Comparison of ENCODE assay signal across 23 cellular contexts in genomic region chr1:17679856-17680255, GRCh38.
DNase-seq lines count a peak whose midpoint lies in the region; ATAC-seq, FAIRE-seq and TF ChIP-seq lines count a peak whose summit lies in the region.
"Had no signal": no experiment of that assay in that cellular context is flagged by ENCODE, and none has a peak within 500 bp of the region (broad histone marks: within the 10 kb centered on the region; RNA-seq: fewer than 3 reads in every experiment).

No MANE protein-coding gene starts in this region.

- no peak overlapping the region for H3K27ac ChIP-seq in HepG2 (ENCODE audit: extremely low read length, insufficient read depth, low read length)
- no peak overlapping the region for H3K27ac ChIP-seq in right lobe of liver
- peak overlapping the region; percentile 14 to 36 for H3K27ac ChIP-seq in kidney (ENCODE audit: low read depth in 2 of 2, low read length in 2 of 2)
- H3K27ac ChIP-seq: BLaER1 had no signal

- H2AFZ ChIP-seq in HepG2 (ENCODE audit: low read length), result no peak overlapping the region

- H3K4me1 Mint-ChIP-seq in type B pancreatic cell (ENCODE audit: unreplicated experiment), result peaks cover 11% of the 10 kb centered on the region

- intact Hi-C loops in HepG2 (cut with micrococcal nuclease; ENCODE audit: unreplicated experiment) (no loop called here), right lobe of liver (cut with DNase I) (no loop called here), kidney (cut with DNase I) (no loop called here), mucosa of descending colon (cut with DNase I, micrococcal nuclease) (no loop called here)

- CTCF ChIA-PET in HepG2 (lab: Yijun Ruan, JAX; ENCODE audit: low intra/inter-chr PET ratio, low total read pairs), result no interaction called here

- H3K9me3 ChIP-seq in HepG2 (ENCODE audit: low read length), result no peaks in the 10 kb centered on the region
- no peaks in the 10 kb centered on the region for H3K9me3 ChIP-seq in right lobe of liver
- no peaks in the 10 kb centered on the region for H3K9me3 ChIP-seq in kidney (ENCODE audit: control insufficient read depth in 1 of 2, low read length in 2 of 2)
- H3K9me3 ChIP-seq in mucosa of descending colon, result no peaks in the 10 kb centered on the region
- H3K9me3 ChIP-seq: BE2C, BLaER1, Caco-2 had no signal

- no peaks in the 10 kb centered on the region for H3K27me3 ChIP-seq in HepG2 (ENCODE audit: control insufficient read depth in 1 of 2, insufficient read depth in 2 of 2, low read length in 2 of 2)
- no peaks in the 10 kb centered on the region for H3K27me3 ChIP-seq in right lobe of liver
- H3K27me3 ChIP-seq: BE2C, BLaER1 had no signal

- TF ChIP-seq RAD21 in HepG2 (CRISPR knock-in tag; IDR thresholded peaks at IDR 0.05), result no peak

- no peaks in the 10 kb centered on the region for H3K9me3 Mint-ChIP-seq in type B pancreatic cell
- H3K9me3 Mint-ChIP-seq: CD4-positive, alpha-beta T cell; CD8-positive, alpha-beta T cell had no signal

- H3K4me3 Mint-ChIP-seq in type B pancreatic cell, result no peak overlapping the region
- H3K4me3 Mint-ChIP-seq: CD14-positive monocyte; CD4-positive, alpha-beta T cell; CD8-positive, alpha-beta T cell had no signal

- ATAC-seq in HepG2, result no peak
- no peak for ATAC-seq in right lobe of liver
- ATAC-seq in mucosa of descending colon, result peak; percentile 12
- ATAC-seq in GM18520 (IDR thresholded peaks at IDR 0.05; ENCODE audit: unreplicated experiment), result no peak
- ATAC-seq in HG02852 (IDR thresholded peaks at IDR 0.05; ENCODE audit: unreplicated experiment), result no peak
- ATAC-seq: CD8-positive, alpha-beta T cell had no signal

- WGBS in HepG2 (ENCODE audit: low lambda C conversion rate), result 100% methylated on average over 6 of the region's 16 CpGs
- WGBS in right lobe of liver (ENCODE audit: insufficient coverage, low coverage, low lambda C conversion rate, missing lambda C conversion rate), result 97% methylated on average over 4 of the region's 16 CpGs

- peaks cover 53% of the 10 kb centered on the region for H4K20me1 ChIP-seq in HepG2 (ENCODE audit: insufficient read depth, low read length)

- TF ChIP-seq CTCF in HepG2 (CRISPR knock-in tag; IDR thresholded peaks at IDR 0.05) (no peak), right lobe of liver (IDR thresholded peaks at IDR 0.05) (no peak), kidney (IDR thresholded peaks at IDR 0.05; ENCODE audit: borderline replicate concordance, extremely low read depth, insufficient read depth) (no peak), mucosa of descending colon (IDR thresholded peaks at IDR 0.05) (no peak), type B pancreatic cell (conservative IDR thresholded peaks at IDR 0.05) (no peak)

- no peak overlapping the region for H3K4me2 ChIP-seq in HepG2 (ENCODE audit: low read depth, low read length)
- H3K4me2 ChIP-seq: BLaER1 had no signal

- no peak overlapping the region for H3K4me3 ChIP-seq in HepG2 (replicated peaks in 1 of 3; ENCODE audit: insufficient read depth in 1 of 3, low read depth in 2 of 3, low read length in 3 of 3)
- H3K4me3 ChIP-seq in right lobe of liver, result no peak overlapping the region
- no peak overlapping the region for H3K4me3 ChIP-seq in kidney (ENCODE audit: low read length in 2 of 2)
- no peak overlapping the region for H3K4me3 ChIP-seq in mucosa of descending colon
- H3K4me3 ChIP-seq: BLaER1 had no signal

- POLR2A ChIA-PET in HepG2 (lab: Yijun Ruan, JAX), result no interaction called here

- in situ Hi-C loops in HepG2 (cut with HindIII; ENCODE audit: extremely low pct_ligation_motif_present, low pct_unique_long_range_greater_than_20kb), result no loop called here

- H3K79me2 ChIP-seq in HepG2 (ENCODE audit: insufficient read depth, low read length), result no peaks in the 10 kb centered on the region

- peaks cover 7% of the 10 kb centered on the region for H3K36me3 Mint-ChIP-seq in type B pancreatic cell
- H3K36me3 Mint-ChIP-seq: CD8-positive, alpha-beta T cell had no signal

- peak overlapping the region; percentile 76 for H3K27ac Mint-ChIP-seq in type B pancreatic cell
- H3K27ac Mint-ChIP-seq: CD4-positive, alpha-beta T cell; CD8-positive, alpha-beta T cell had no signal

- TF ChIP-seq POLR2A in HepG2 (IDR thresholded peaks at IDR 0.05; ENCODE audit: insufficient read depth in 1 of 2, low read depth in 2 of 2, low read length in 2 of 2) (no peak), right lobe of liver (IDR thresholded peaks at IDR 0.05) (no peak)

- H3K9ac ChIP-seq in HepG2 (ENCODE audit: insufficient read depth, low read depth, low read length) (no peak overlapping the region), kidney (ENCODE audit: low read length in 2 of 2) (no peak overlapping the region)
- H3K9ac ChIP-seq: BLaER1 had no signal

- FAIRE-seq in HepG2 (lab: Jason Lieb, UNC), result no peak
- FAIRE-seq in kidney (lab: Jason Lieb, UNC), result no peak
- FAIRE-seq: A204.1, D721Med, G401.6, GM12891 had no signal

- DNase-seq in HepG2 (ENCODE audit: low spot score) (no peak), right lobe of liver (no peak), kidney (peak; percentile 58), mucosa of descending colon (no peak), type B pancreatic cell (ENCODE audit: extremely low spot score, unreplicated experiment) (no peak), RPMI8226 (no peak)
- DNase-seq: 8988T; ACHN; BE2C; C1 segment of cervical spinal cord; Caco-2; Calu3; CD4-positive, alpha-beta T cell; CD8-positive, alpha-beta T cell; GF-D8 had no signal

- H3K36me3 ChIP-seq in HepG2 (replicated peaks in 1 of 2; ENCODE audit: control insufficient read depth in 1 of 2, insufficient read depth in 2 of 2, low read length in 2 of 2), result peaks cover 32 to 87% of the 10 kb centered on the region in 2 experiments
- H3K36me3 ChIP-seq in right lobe of liver, result peaks cover 0 to 63% (median 20%) of the 10 kb centered on the region in 4 donors
- H3K36me3 ChIP-seq in kidney (ENCODE audit: control insufficient read depth in 1 of 2, insufficient read depth in 2 of 2, low read length in 2 of 2), result peaks cover 8 to 16% of the 10 kb centered on the region in 2 donors
- no peaks in the 10 kb centered on the region for H3K36me3 ChIP-seq in mucosa of descending colon (ENCODE audit: low read depth)
- H3K36me3 ChIP-seq: BE2C had no signal

- H3K27me3 Mint-ChIP-seq in type B pancreatic cell, result no peaks in the 10 kb centered on the region

- no peak for TF ChIP-seq EP300 in HepG2 (IDR thresholded peaks at IDR 0.05; ENCODE audit: low read depth in 2 of 2, low read length in 2 of 2)
- TF ChIP-seq EP300 in HepG2 (CRISPR knock-in tag; IDR thresholded peaks at IDR 0.05; ENCODE audit: borderline replicate concordance), result no peak

- H3K4me1 ChIP-seq in HepG2 (ENCODE audit: insufficient read depth, low read length), result no peaks in the 10 kb centered on the region
- no peaks in the 10 kb centered on the region for H3K4me1 ChIP-seq in right lobe of liver
- H3K4me1 ChIP-seq in kidney (ENCODE audit: control insufficient read depth in 1 of 2, insufficient read depth in 1 of 2, low read depth in 1 of 2, low read length in 2 of 2), result peaks cover 3 to 36% of the 10 kb centered on the region in 2 donors
- H3K4me1 ChIP-seq in mucosa of descending colon (ENCODE audit: low read depth), result no peaks in the 10 kb centered on the region
- H3K4me1 ChIP-seq: Caco-2 had no signal

- no TSS peak for BruUV-seq in HepG2 (replicated peaks; lab: Mats Ljungman, UMichigan)

TF ChIP-seq in HepG2, 621 proteins besides CTCF, POLR2A, EP300 and RAD21:
- peak; percentile 15 for TF ChIP-seq AGO2 (optimal IDR thresholded peaks at IDR 0.05; ENCODE audit: low read depth, low read length)
- TF ChIP-seq ZSCAN5A (CRISPR knock-in tag; IDR thresholded peaks at IDR 0.05; ENCODE audit: borderline replicate concordance), result no peak
TF ChIP-seq in HepG2: peak in this region for 1.

Comparison
In these comparisons a context has a peak if more than half of its experiments do, and no peak if none do; other contexts are left out.
1. H3K27ac ChIP-seq: peak in kidney (2 of 2); none in HepG2 (single experiment) and right lobe of liver (0 of 3).